Comparison of ENCODE assay signal across 17 cellular contexts in genomic region chr19:43789029-43789428, GRCh38. TPM values are rescaled to one million over a fixed set of nuclear protein-coding genes. Genes with fewer than 3 reads are reported as not detected.
DNase-seq lines count a peak whose midpoint lies in the region; ATAC-seq and TF ChIP-seq lines count a peak whose summit lies in the region.
"Had no signal": no experiment of that assay in that cellular context is flagged by ENCODE, and none has a peak within 500 bp of the region (broad histone marks: within the 10 kb centered on the region; RNA-seq: fewer than 3 reads in every experiment).

No MANE protein-coding gene starts in this region.

- H3K27ac ChIP-seq in GM23338 (ENCODE audit: low read depth): no peak overlapping the region
- H3K27ac ChIP-seq in fibroblast of lung (ENCODE audit: insufficient read depth, low read length): no peak overlapping the region
- no peak overlapping the region for H3K27ac ChIP-seq in psoas muscle
- H3K27ac ChIP-seq: C4-2B, epithelial cell of prostate, left lung, pancreas had no signal

- no peak overlapping the region for H3K9ac ChIP-seq in fibroblast of lung (ENCODE audit: insufficient read depth, low read length)

- ATAC-seq in GM23338 (peak; percentile 50), psoas muscle (no peak), GM19324 (IDR thresholded peaks at IDR 0.05; ENCODE audit: low FRiP score, unreplicated experiment) (no peak)
- ATAC-seq: left lung; stimulated activated naive CD8-positive, alpha-beta T cell treated with anti-CD3 and anti-CD28 coated beads, Interleukin-15, amount 100 ng/mL, for 72 hours had no signal

- CTCF ChIA-PET in GM10248 (lab: Yijun Ruan, JAX): interaction anchor here (1.1 to 4.2 kb wide), 4 partner anchors 21 to 270 kb away, joined by 3 to 19 read pairs (median 6); no protein-coding TSS in a partner anchor

- no peaks in the 10 kb centered on the region for H3K36me3 Mint-ChIP-seq in GM23338 (ENCODE audit: low read depth)

- TF ChIP-seq CTCF in GM23338 (conservative IDR thresholded peaks at IDR 0.05; ENCODE audit: low read depth in 2 of 2) (no peak), fibroblast of lung (conservative IDR thresholded peaks at IDR 0.05 in 1 of 2, IDR thresholded peaks at IDR 0.05 in 1 of 2; ENCODE audit: low read depth in 1 of 2, low read length in 2 of 2) (no peak), GM10248 (IDR thresholded peaks at IDR 0.05; ENCODE audit: control extremely low read depth, extremely low read depth, low read depth, missing control alignments) (no peak), psoas muscle (IDR thresholded peaks at IDR 0.05) (no peak)

- peaks cover 6% of the 10 kb centered on the region for H3K4me1 Mint-ChIP-seq in GM23338

- H3K9me3 ChIP-seq in fibroblast of lung (ENCODE audit: control insufficient read depth, insufficient read depth, low read depth, low read length): no peaks in the 10 kb centered on the region
- H3K9me3 ChIP-seq in psoas muscle: no peaks in the 10 kb centered on the region
- H3K9me3 ChIP-seq: left lung, pancreas had no signal

- POLR2A ChIA-PET in GM10248 (lab: Yijun Ruan, JAX): no interaction called here

- no peaks in the 10 kb centered on the region for H3K4me1 ChIP-seq in GM23338 (ENCODE audit: insufficient read depth)
- peaks cover 12% of the 10 kb centered on the region for H3K4me1 ChIP-seq in fibroblast of lung (ENCODE audit: control insufficient read depth, extremely low read depth, insufficient read depth, low read length)
- H3K4me1 ChIP-seq in psoas muscle: no peaks in the 10 kb centered on the region
- H3K4me1 ChIP-seq: pancreas had no signal

- no peaks in the 10 kb centered on the region for H3K36me3 ChIP-seq in GM23338 (ENCODE audit: insufficient read depth)
- no peaks in the 10 kb centered on the region for H3K36me3 ChIP-seq in fibroblast of lung (ENCODE audit: control insufficient read depth, insufficient read depth, low read length)
- H3K36me3 ChIP-seq in psoas muscle (ENCODE audit: insufficient read depth in 1 of 2, low read depth in 1 of 2): no peaks in the 10 kb centered on the region
- H3K36me3 ChIP-seq: left lung, pancreas had no signal

- no peaks in the 10 kb centered on the region for H3K9me2 ChIP-seq in GM23338 (ENCODE audit: insufficient read depth)

- H3K27me3 ChIP-seq in GM23338 (ENCODE audit: insufficient read depth): 0 out of 2 replicates have a peak, but pooled peaks cover 3% of the 10 kb centered on the region
- H3K27me3 ChIP-seq in fibroblast of lung (ENCODE audit: control insufficient read depth, insufficient read depth, low read length): no peaks in the 10 kb centered on the region
- no peaks in the 10 kb centered on the region for H3K27me3 ChIP-seq in psoas muscle (ENCODE audit: insufficient read depth in 3 of 3, low read length in 2 of 3)
- H3K27me3 ChIP-seq: pancreas had no signal

- DNase-seq in AG08395 (ENCODE audit: low spot score) (peak; percentile 44), GM23338 (ENCODE audit: low spot score) (peak; percentile 80), RPMI8226 (peak; percentile 15), fibroblast of lung (ENCODE audit: low read depth in 2 of 2) (peak; percentile 44 to 58), GM10248 (ENCODE audit: extremely low spot score) (no peak), psoas muscle (no peak)
- DNase-seq in activated T-cell treated with anti-CD3 and anti-CD28 coated beads, Interleukin-2, amount 50 U/mL, for 48 hours: no peak
- DNase-seq: activated CD4-positive, alpha-beta T cell treated with anti-CD3 and anti-CD28 coated beads, Interleukin-2, amount 10 ng/mL, durations not matched to agents 7 days and 5 days; amygdala; left lung; NCI-H2171 treated with DMSO at 0.1 percent for 48 hours; pancreas; SHP77; stimulated activated naive CD8-positive, alpha-beta T cell treated with anti-CD3 and anti-CD28 coated beads, Interleukin-15, amount 100 ng/mL, for 72 hours had no signal

- H3K9me3 Mint-ChIP-seq in GM23338: no peaks in the 10 kb centered on the region
- H3K9me3 Mint-ChIP-seq: activated CD4-positive, alpha-beta T cell treated with anti-CD3 and anti-CD28 coated beads, Interleukin-2, amount 10 ng/mL, durations not matched to agents 7 days and 5 days; stimulated activated naive CD8-positive, alpha-beta T cell treated with anti-CD3 and anti-CD28 coated beads, Interleukin-15, amount 100 ng/mL, for 72 hours had no signal

- H2AFZ ChIP-seq in GM23338 (no peak overlapping the region), fibroblast of lung (ENCODE audit: low read length) (no peak overlapping the region)

- H3F3A ChIP-seq in GM23338 (replicated peaks; ENCODE audit: low read depth): no peaks in the 10 kb centered on the region

- no peak overlapping the region for H3K4me3 Mint-ChIP-seq in GM23338
- H3K4me3 Mint-ChIP-seq: activated CD4-positive, alpha-beta T cell treated with anti-CD3 and anti-CD28 coated beads, Interleukin-2, amount 10 ng/mL, durations not matched to agents 7 days and 5 days; stimulated activated naive CD8-positive, alpha-beta T cell treated with anti-CD3 and anti-CD28 coated beads, Interleukin-15, amount 100 ng/mL, for 72 hours had no signal

- H3K27ac Mint-ChIP-seq in GM23338: no peak overlapping the region
- H3K27ac Mint-ChIP-seq: activated CD4-positive, alpha-beta T cell treated with anti-CD3 and anti-CD28 coated beads, Interleukin-2, amount 10 ng/mL, durations not matched to agents 7 days and 5 days; stimulated activated naive CD8-positive, alpha-beta T cell treated with anti-CD3 and anti-CD28 coated beads, Interleukin-15, amount 100 ng/mL, for 72 hours had no signal

- 5 to 7% (median 5%) methylated on average over 3 of the region's 3 CpGs for WGBS in psoas muscle, 3 donors

- H3K4me3 ChIP-seq in GM23338 (no peak overlapping the region), fibroblast of lung (replicated peaks in 1 of 4; ENCODE audit: control extremely low read depth in 1 of 4, insufficient read depth in 1 of 4, low read depth in 3 of 4, low read length in 4 of 4) (no peak overlapping the region), psoas muscle (no peak overlapping the region)
- H3K4me3 ChIP-seq: left lung, pancreas had no signal

- 0 out of 2 replicates have a peak, but pooled peaks cover 4% of the 10 kb centered on the region for H4K20me1 ChIP-seq in GM23338 (replicated peaks; ENCODE audit: insufficient read depth)
- no peaks in the 10 kb centered on the region for H4K20me1 ChIP-seq in fibroblast of lung (ENCODE audit: control insufficient read depth, extremely low read depth, insufficient read depth, low read length)

- H3K27me3 Mint-ChIP-seq in GM23338 (ENCODE audit: insufficient read depth, low read depth, poor library complexity): peaks cover 4% of the 10 kb centered on the region

- intact Hi-C loops in psoas muscle (cut with DNase I): no loop called here

- H3K4me2 ChIP-seq in GM23338 (no peak overlapping the region), fibroblast of lung (ENCODE audit: extremely low read depth, insufficient read depth, low read length) (no peak overlapping the region)

- no peaks in the 10 kb centered on the region for H3K79me2 ChIP-seq in GM23338 (replicated peaks; ENCODE audit: insufficient read depth)
- H3K79me2 ChIP-seq in fibroblast of lung (ENCODE audit: control insufficient read depth, insufficient read depth, low read length): no peaks in the 10 kb centered on the region

TF ChIP-seq in GM23338, 12 proteins besides CTCF, POLR2A, EP300 and RAD21 (continues in another document):
- TF ChIP-seq JUNB (IDR thresholded peaks at IDR 0.05; ENCODE audit: unreplicated experiment): no peak

RNA-seq across cellular contexts. Expression of gene KCNN4, which starts 8.3 kb away (rescaled TPM):
- 3.2 and 3.4 TPM in 2 replicates for total RNA-seq in GM23338 (2014; rRNA removed; shearing (Covaris generic))
- polyA plus RNA-seq in GM23338 (2016; fragmentation: Nextera tagmentation; extraction: Ambion mirVana): 0.75 and 0.86 TPM in 2 replicates
- 0.26 and 0.83 TPM in 2 replicates for total RNA-seq in fibroblast of lung
- polyA plus RNA-seq in fibroblast of lung: 0.41 and 0.53 TPM in 2 replicates
- 0.51 and 1.0 TPM in 2 replicates for polyA plus RNA-seq in fibroblast of lung (2012)
- polyA minus RNA-seq in fibroblast of lung (ENCODE audit: low replicate concordance): 7.1 TPM in 1 of 2 replicates, not detected in the other
- total RNA-seq in psoas muscle: under 1 TPM; 0.26 to 0.89 (median 0.40) TPM
- under 1 TPM; 0.09 to 0.43 (median 0.21) TPM for polyA plus RNA-seq in psoas muscle

RNA-seq across cellular contexts. Expression of gene LYPD5, which starts 13.2 kb away (rescaled TPM):
- total RNA-seq in GM23338 (2014; rRNA removed; shearing (Covaris generic)): 0.54 and 1.1 TPM in 2 replicates
- polyA plus RNA-seq in GM23338 (2016; fragmentation: Nextera tagmentation; extraction: Ambion mirVana) (0.61 and 1.5 TPM in 2 replicates), fibroblast of lung (0.12 and 0.37 TPM in 2 replicates), psoas muscle (under 1 TPM; 0.22 to 0.27 (median 0.26) TPM)
- total RNA-seq in fibroblast of lung (0.50 and 1.0 TPM in 2 replicates), psoas muscle (under 1 TPM; 0.23 to 0.79 (median 0.58) TPM)
- polyA plus RNA-seq in fibroblast of lung (2012): 0.08 and 0.28 TPM in 2 replicates
- polyA minus RNA-seq in fibroblast of lung (ENCODE audit: low replicate concordance): 1.5 TPM in 1 of 2 replicates, not detected in the other

RNA-seq across cellular contexts. Expression of gene SMG9, which starts 34.3 kb away (rescaled TPM):
- total RNA-seq in GM23338 (2014; rRNA removed; shearing (Covaris generic)): 6.3 and 13.2 TPM in 2 replicates
- polyA plus RNA-seq in GM23338 (2016; fragmentation: Nextera tagmentation; extraction: Ambion mirVana) (14.0 and 15.7 TPM in 2 replicates), fibroblast of lung (6.0 and 10.2 TPM in 2 replicates), psoas muscle (10 to 100 TPM; 10.1 to 29.1 (median 13.7) TPM)
- total RNA-seq in fibroblast of lung (5.9 and 6.1 TPM in 2 replicates), psoas muscle (10 to 100 TPM; 11.6 to 27.1 (median 15.1) TPM)
- 18.1 and 23.7 TPM in 2 replicates for polyA plus RNA-seq in fibroblast of lung (2012)
- polyA minus RNA-seq in fibroblast of lung (ENCODE audit: low replicate concordance): 14.1 and 28.0 TPM in 2 replicates

RNA-seq across cellular contexts. Expression of gene ZNF283, which starts 38.1 kb away (rescaled TPM):
- total RNA-seq in GM23338 (2014; rRNA removed; shearing (Covaris generic)): 8.7 and 12.0 TPM in 2 replicates
- polyA plus RNA-seq in GM23338 (2016; fragmentation: Nextera tagmentation; extraction: Ambion mirVana) (3.0 and 3.1 TPM in 2 replicates), fibroblast of lung (3.5 and 5.8 TPM in 2 replicates), psoas muscle (1 to 10 TPM in 2 of 3 donors, under 1 TPM in 1; 0.79 to 7.8 (median 1.0) TPM)
- total RNA-seq in fibroblast of lung (12.8 and 15.2 TPM in 2 replicates), psoas muscle (1 to 10 TPM; 3.1 to 8.7 (median 4.6) TPM)
- polyA plus RNA-seq in fibroblast of lung (2012): 1.9 and 4.2 TPM in 2 replicates
- 0.59 and 7.7 TPM in 2 replicates for polyA minus RNA-seq in fibroblast of lung (ENCODE audit: low replicate concordance)

Comparison
In these comparisons a context has a peak if more than half of its experiments do, and no peak if none do; other contexts are left out.
1. DNase-seq: peak in AG08395 (single experiment), GM23338 (single experiment), RPMI8226 (single experiment) and fibroblast of lung (2 of 2); none in GM10248 (single experiment), psoas muscle (0 of 2) and activated T-cell treated with anti-CD3 and anti-CD28 coated beads, Interleukin-2, amount 50 U/mL, for 48 hours (0 of 2).